ENCODE assay signal across 9 cellular contexts in genomic region chrX:16807976-16808542, GRCh38. TPM values are rescaled to one million over a fixed set of nuclear protein-coding genes. Genes with fewer than 3 reads are reported as not detected.
DNase-seq lines count a peak whose midpoint lies in the region; ATAC-seq and TF ChIP-seq lines count a peak whose summit lies in the region.
"Had no signal": no experiment of that assay in that cellular context is flagged by ENCODE, and none has a peak within 500 bp of the region (broad histone marks: within the 10 kb centered on the region; RNA-seq: fewer than 3 reads in every experiment).

No MANE protein-coding gene starts in this region.

- H3K36me3 ChIP-seq in HCT116 (ENCODE audit: control insufficient read depth in 1 of 2, insufficient read depth in 2 of 2, low read length in 2 of 2) (no peaks in the 10 kb centered on the region; a peak in 1 of 4 replicates), sigmoid colon (no peaks in the 10 kb centered on the region)

- RAD21 ChIA-PET in HCT116 (lab: Charles Lee; ENCODE audit: low non-redundant PET in 1 of 2, low total read pairs in 2 of 2, uncharacterized antibody in 2 of 2, unreplicated experiment in 2 of 2), result no interaction called here

- no peaks in the 10 kb centered on the region for H3K27me3 ChIP-seq in HCT116 (ENCODE audit: insufficient read depth, low read length)
- no peaks in the 10 kb centered on the region for H3K27me3 ChIP-seq in sigmoid colon

- no peak overlapping the region for H3K4me3 Mint-ChIP-seq in T-cell

- no peak overlapping the region for H3K9ac ChIP-seq in HCT116 (ENCODE audit: low read length)

- peaks cover 4% of the 10 kb centered on the region for H3K36me3 Mint-ChIP-seq in T-cell

- no peak for TF ChIP-seq EP300 in sigmoid colon (IDR thresholded peaks at IDR 0.05)

- peaks cover 0 to 5% of the 10 kb centered on the region in 2 experiments; a peak in 1 of 4 replicates for H3K4me1 ChIP-seq in HCT116 (ENCODE audit: control insufficient read depth in 1 of 2, insufficient read depth in 2 of 2, low read length in 2 of 2)
- H3K4me1 ChIP-seq in sigmoid colon, result peaks cover 0 to 7% (median 3%) of the 10 kb centered on the region in 4 donors

- in situ Hi-C loops in SK-MEL-5 (cut with HindIII; ENCODE audit: low pct_unique_long_range_greater_than_20kb, low sequenced_read_pairs), result no loop called here

- H3K9me3 ChIP-seq in HCT116 (ENCODE audit: control insufficient read depth in 1 of 2, insufficient read depth in 1 of 2, low read depth in 1 of 2, low read length in 2 of 2), result no peaks in the 10 kb centered on the region
- H3K9me3 ChIP-seq in sigmoid colon, result no peaks in the 10 kb centered on the region

- H2AFZ ChIP-seq in HCT116 (ENCODE audit: low read depth, low read length, poor library complexity, severe bottlenecking), result no peak overlapping the region

- H3K79me2 ChIP-seq in HCT116 (ENCODE audit: insufficient read depth, low read length), result peaks cover 89% of the 10 kb centered on the region

- no peak for TF ChIP-seq RAD21 in HCT116 (IDR thresholded peaks at IDR 0.05; ENCODE audit: low read depth)

- H3K27me3 Mint-ChIP-seq in T-cell, result no peaks in the 10 kb centered on the region

- BruUV-seq in HCT116 (replicated peaks; lab: Mats Ljungman, UMichigan), result no TSS peak

- CTCF ChIA-PET in HCT116 (lab: Charles Lee), result interaction anchor here (1.1 kb wide), 1 partner anchor 18 kb away, joined by 3 read pairs; no protein-coding TSS in a partner anchor
- CTCF ChIA-PET in T-cell (lab: Charles Lee), result interaction anchor here in 1 of 2 donors (0.6 kb wide), 1 partner anchor 289 kb away, joined by 3 read pairs; no protein-coding TSS in a partner anchor

- TF ChIP-seq CTCF in HCT116 (IDR thresholded peaks at IDR 0.05 in 2 of 3, conservative IDR thresholded peaks at IDR 0.05 in 1 of 3; ENCODE audit: borderline replicate concordance in 1 of 3, insufficient read depth in 1 of 3, low read depth in 2 of 3, low read length in 2 of 3), result no peak
- no peak for TF ChIP-seq CTCF in fibroblast of pulmonary artery (IDR thresholded peaks at IDR 0.05; ENCODE audit: low read length, missing control alignments)
- no peak for TF ChIP-seq CTCF in sigmoid colon (IDR thresholded peaks at IDR 0.05)

- H4K20me1 ChIP-seq in HCT116 (ENCODE audit: insufficient read depth), result no peaks in the 10 kb centered on the region; the same call in 1 of the 2 replicates

- 23 to 43% methylated on average over 4 of the region's 4 CpGs for WGBS in sigmoid colon, 2 donors

- H3K4me2 ChIP-seq in HCT116 (ENCODE audit: low read length), result no peak overlapping the region

- ATAC-seq in HCT116 (no peak; the same call in 1 of the 2 replicates), T-cell (replicated peaks in 1 of 4) (no peak)

- H3K27ac ChIP-seq in HCT116 (ENCODE audit: low read depth, low read length), result no peak overlapping the region
- peak overlapping the region; percentile 31 to 63 (median 51) for H3K27ac ChIP-seq in sigmoid colon

- H3K4me3 ChIP-seq in HCT116 (replicated peaks in 1 of 2; ENCODE audit: low read depth in 1 of 2, low read length in 2 of 2) (no peak overlapping the region), fibroblast of pulmonary artery (replicated peaks; ENCODE audit: low read depth, low read length) (peak overlapping the region; percentile 49), sigmoid colon (peak overlapping the region; percentile 11 to 36 (median 30))

- no peaks in the 10 kb centered on the region for H3K9me3 Mint-ChIP-seq in T-cell

- TF ChIP-seq POLR2A in HCT116 (IDR thresholded peaks at IDR 0.05; ENCODE audit: borderline replicate concordance, extremely low read depth, insufficient read depth, insufficient read length) (no peak), sigmoid colon (IDR thresholded peaks at IDR 0.05) (no peak)

- DNase-seq in HCT116 (ENCODE audit: low read depth, low spot score) (no peak), SK-MEL-5 (ENCODE audit: low read depth, low spot score) (peak; percentile 49), fibroblast of pulmonary artery (ENCODE audit: low read depth) (peak; percentile 78), sigmoid colon (no peak), T-cell (no peak), nucleus accumbens (lab: John Stamatoyannopoulos, UW) (no peak)
- no peak for DNase-seq in stimulated activated CD4-positive, alpha-beta T cell treated with anti-CD3 and anti-CD28 coated beads, Interleukin-4, amount 100 ng/mL, for 1 hour
- no peak for DNase-seq in NK-92 treated with Interleukin-12 subunit alpha and Interleukin-12 subunit beta, amount 100 ng/mL, for 24 hours (lab: John Stamatoyannopoulos, UW)
- DNase-seq: NCI-H1105 treated with DMSO at 0.1 percent for 48 hours had no signal

- peaks cover 28 to 43% (median 29%) of the 10 kb centered on the region in 3 donors for H3K4me1 Mint-ChIP-seq in T-cell

- no peaks in the 10 kb centered on the region for H3K9me2 ChIP-seq in HCT116 (ENCODE audit: insufficient read depth)

- peak overlapping the region in 1 of 2 donors; percentile 61 for H3K27ac Mint-ChIP-seq in T-cell

- POLR2A ChIA-PET in HCT116 (lab: Charles Lee), result interaction anchor here (0.7 kb wide), 1 partner anchor 22 kb away, joined by 3 read pairs; the partner anchor contains the start of gene TXLNG
- POLR2A ChIA-PET in T-cell (lab: Charles Lee), result interaction anchor here in 1 of 2 donors (0.6 kb wide), 1 partner anchor 13 kb away, joined by 3 read pairs; no protein-coding TSS in a partner anchor

- intact Hi-C loops in HCT116 (cut with micrococcal nuclease) (no loop called here), sigmoid colon (cut with DNase I) (no loop called here)

TF ChIP-seq in HCT116, 20 proteins besides CTCF, POLR2A, EP300 and RAD21:
- TF ChIP-seq SRF (IDR thresholded peaks at IDR 0.05; ENCODE audit: low read depth) (no peak), ZNF274 (IDR thresholded peaks at IDR 0.05; ENCODE audit: low read depth, low read length) (no peak), TCF7L2 (IDR thresholded peaks at IDR 0.05; ENCODE audit: borderline replicate concordance, extremely low read depth, insufficient read depth, insufficient read length) (no peak), FOSL1 (IDR thresholded peaks at IDR 0.05; ENCODE audit: low read depth) (no peak), EGR1 (IDR thresholded peaks at IDR 0.05; ENCODE audit: low read depth) (no peak), ZBTB33 (IDR thresholded peaks at IDR 0.05; ENCODE audit: extremely low read depth, insufficient replicate concordance, low read length) (no peak), ATF3 (IDR thresholded peaks at IDR 0.05) (no peak), CEBPB (IDR thresholded peaks at IDR 0.05; ENCODE audit: low read depth) (peak; percentile 82)

RNA-seq across cellular contexts. Expression of gene TXLNG, which starts 21.8 kb away (rescaled TPM):
- 22.9 TPM for total RNA-seq in HCT116 (2021; ENCODE audit: unreplicated experiment)
- 6.8 and 9.9 TPM in 2 replicates for polyA plus RNA-seq in HCT116 (2012)
- 14.7 and 15.3 TPM in 2 replicates for total RNA-seq in SK-MEL-5 (2014; rRNA removed; shearing (Covaris generic))
- 16.8 and 24.1 TPM in 2 replicates for polyA plus RNA-seq in SK-MEL-5 (2015; cell fraction: cytosol; rRNA removed)
- 30.0 and 51.3 TPM in 2 replicates for polyA plus RNA-seq in SK-MEL-5 (2015; cell fraction: nucleus; rRNA removed)
- 10 to 100 TPM; 11.5 to 20.1 (median 13.2) TPM for total RNA-seq in sigmoid colon
- 1 to 10 TPM; 3.9 to 7.4 (median 5.4) TPM for polyA plus RNA-seq in sigmoid colon
- 10 to 100 TPM; 16.4 to 24.0 (median 17.9) TPM for total RNA-seq in T-cell

Comparison
In these comparisons a context has a peak if more than half of its experiments do, and no peak if none do; other contexts are left out.
1. DNase-seq: peak in SK-MEL-5 (single experiment) and fibroblast of pulmonary artery (single experiment); none in HCT116 (single experiment), sigmoid colon (single experiment), T-cell (0 of 34), nucleus accumbens (0 of 56), stimulated activated CD4-positive, alpha-beta T cell treated with anti-CD3 and anti-CD28 coated beads, Interleukin-4, amount 100 ng/mL, for 1 hour (single experiment) and NK-92 treated with Interleukin-12 subunit alpha and Interleukin-12 subunit beta, amount 100 ng/mL, for 24 hours (single experiment).
2. H3K4me3 ChIP-seq: peak in fibroblast of pulmonary artery (single experiment) and sigmoid colon (4 of 4); none in HCT116 (0 of 2).